7 cellular contexts compared by ENCODE assay signal in genomic region chr17:64989756-64990155, GRCh38.
A peak's percentile ranks its signal among the peaks of the same experiment; 100 is the strongest.
DNase-seq lines count a peak whose midpoint lies in the region; ATAC-seq and TF ChIP-seq lines count a peak whose summit lies in the region.
"Not testable (repeated sequence)": the region's sequence is repeated elsewhere in the genome, so short reads cannot be mapped to it uniquely, and the experiment has no call there.

No MANE protein-coding gene starts in this region.

- H3K4me2 ChIP-seq in HCT116 (ENCODE audit: low read length), result peak overlapping the region; percentile 62; the same call in 1 of the 2 replicates

- TF ChIP-seq EP300 in suprapubic skin (IDR thresholded peaks at IDR 0.05), result not testable (repeated sequence)

- intact Hi-C loops in HCT116 (cut with micrococcal nuclease), result not testable (repeated sequence)

- not testable (repeated sequence) for H3K79me2 ChIP-seq in HCT116 (ENCODE audit: insufficient read depth, low read length)

- H3K4me1 ChIP-seq in HCT116 (ENCODE audit: control insufficient read depth in 1 of 2, insufficient read depth in 2 of 2, low read length in 2 of 2), result peaks cover 32 to 68% of the 10 kb centered on the region in 2 experiments
- peaks cover 23% of the 10 kb centered on the region for H3K4me1 ChIP-seq in cardiac muscle cell (ENCODE audit: low read depth)
- peaks cover 11% of the 10 kb centered on the region for H3K4me1 ChIP-seq in rectal smooth muscle tissue (ENCODE audit: control insufficient read depth, insufficient read depth, low read length)
- peaks cover 31% of the 10 kb centered on the region for H3K4me1 ChIP-seq in suprapubic skin

- BruUV-seq in HCT116 (replicated peaks; lab: Mats Ljungman, UMichigan), result not testable (repeated sequence)

- not testable (repeated sequence) for H3K36me3 ChIP-seq in HCT116 (ENCODE audit: control insufficient read depth in 1 of 2, insufficient read depth in 2 of 2, low read length in 2 of 2); cardiac muscle cell; rectal smooth muscle tissue (ENCODE audit: control insufficient read depth, insufficient read depth, low read length); suprapubic skin

- H3K9me2 ChIP-seq in HCT116 (ENCODE audit: insufficient read depth), result not testable (repeated sequence)

- not testable (repeated sequence) for DNase-seq in HCT116 (ENCODE audit: low read depth, low spot score); T-helper 17 cell; cardiac muscle cell (ENCODE audit: low read depth in 1 of 2, low spot score in 1 of 2); suprapubic skin (ENCODE audit: low spot score in 2 of 2)

- H3K27me3 ChIP-seq in HCT116 (ENCODE audit: insufficient read depth, low read length); cardiac muscle cell; layer of hippocampus (ENCODE audit: control insufficient read depth, insufficient read depth, low read length); rectal smooth muscle tissue (ENCODE audit: control insufficient read depth, insufficient read depth, low read length); suprapubic skin: not testable (repeated sequence)

- H3K27ac ChIP-seq in HCT116 (ENCODE audit: low read depth, low read length), result not testable (repeated sequence)
- peak overlapping the region; percentile 51 for H3K27ac ChIP-seq in cingulate gyrus (ENCODE audit: low read depth, low read length)
- peak overlapping the region; percentile 82 for H3K27ac ChIP-seq in cardiac muscle cell
- peak overlapping the region; percentile 81 for H3K27ac ChIP-seq in layer of hippocampus (ENCODE audit: low read depth, low read length)
- peak overlapping the region; percentile 88 for H3K27ac ChIP-seq in rectal smooth muscle tissue (ENCODE audit: low read depth, low read length)
- H3K27ac ChIP-seq in suprapubic skin, result peak overlapping the region; percentile 48

- CTCF ChIA-PET in HCT116 (lab: Charles Lee), result interaction anchor here (0.7 to 1.4 kb wide), 2 partner anchors 147 to 215 kb away, joined by 3 read pairs; partner anchors contain the start of gene RGS9

- H3K27me3 Mint-ChIP-seq in T-helper 17 cell, result not testable (repeated sequence)

- ATAC-seq in HCT116, T-helper 17 cell: not testable (repeated sequence)

- not testable (repeated sequence) for TF ChIP-seq POLR2A in HCT116 (IDR thresholded peaks at IDR 0.05; ENCODE audit: borderline replicate concordance, extremely low read depth, insufficient read depth, insufficient read length); suprapubic skin (IDR thresholded peaks at IDR 0.05)

- TF ChIP-seq RAD21 in HCT116 (IDR thresholded peaks at IDR 0.05; ENCODE audit: low read depth), result not testable (repeated sequence)

- H3K27ac Mint-ChIP-seq in T-helper 17 cell, result peak overlapping the region; percentile 51

- H3K9ac ChIP-seq in HCT116 (ENCODE audit: low read length); rectal smooth muscle tissue (ENCODE audit: low read length): not testable (repeated sequence)

- not testable (repeated sequence) for TF ChIP-seq CTCF in HCT116 (IDR thresholded peaks at IDR 0.05 in 2 of 3, conservative IDR thresholded peaks at IDR 0.05 in 1 of 3; ENCODE audit: borderline replicate concordance in 1 of 3, insufficient read depth in 1 of 3, low read depth in 2 of 3, low read length in 2 of 3); cardiac muscle cell (IDR thresholded peaks at IDR 0.05; ENCODE audit: low read depth, low read length); suprapubic skin (IDR thresholded peaks at IDR 0.05)

- RAD21 ChIA-PET in HCT116 (lab: Charles Lee; ENCODE audit: low non-redundant PET in 1 of 2, low total read pairs in 2 of 2, uncharacterized antibody in 2 of 2, unreplicated experiment in 2 of 2), result not testable (repeated sequence)

- POLR2A ChIA-PET in HCT116 (lab: Charles Lee), result not testable (repeated sequence)

- H3K4me3 Mint-ChIP-seq in T-helper 17 cell, result not testable (repeated sequence)

- H3K9me3 ChIP-seq in HCT116 (ENCODE audit: control insufficient read depth in 1 of 2, insufficient read depth in 1 of 2, low read depth in 1 of 2, low read length in 2 of 2); T-helper 17 cell (ENCODE audit: control insufficient read depth, low read length, poor library complexity, severe bottlenecking); cardiac muscle cell (ENCODE audit: low read depth); suprapubic skin: not testable (repeated sequence)

- H4K20me1 ChIP-seq in HCT116 (ENCODE audit: insufficient read depth), result not testable (repeated sequence)

- WGBS in suprapubic skin, result 91% methylated on average over 3 of the region's 3 CpGs

- not testable (repeated sequence) for H3K36me3 Mint-ChIP-seq in T-helper 17 cell (ENCODE audit: low read depth)

- H2AFZ ChIP-seq in HCT116 (ENCODE audit: low read depth, low read length, poor library complexity, severe bottlenecking), result not testable (repeated sequence)

- not testable (repeated sequence) for H3K4me3 ChIP-seq in HCT116 (replicated peaks in 1 of 2; ENCODE audit: low read depth in 1 of 2, low read length in 2 of 2); cardiac muscle cell; rectal smooth muscle tissue (ENCODE audit: low read length); suprapubic skin

- peaks cover 15% of the 10 kb centered on the region for H3K4me1 Mint-ChIP-seq in T-helper 17 cell
